ENCODE assay signal across 26 cellular contexts in genomic region chr12:105444809-105445102, GRCh38.
DNase-seq lines count a peak whose midpoint lies in the region; ATAC-seq lines count a peak whose summit lies in the region.
"Had no signal": no experiment of that assay in that cellular context is flagged by ENCODE, and none has a peak within 500 bp of the region (broad histone marks: within the 10 kb centered on the region; RNA-seq: fewer than 3 reads in every experiment).

No MANE protein-coding gene starts in this region.

- peaks cover 6% of the 10 kb centered on the region for H3K9me3 ChIP-seq in mesodermal cell (ENCODE audit: control insufficient read depth, low read length)
- H3K9me3 ChIP-seq: lower lobe of right lung, prostate gland, thyroid gland had no signal

- no peak for ATAC-seq in activated CD4-positive, alpha-beta T cell treated with anti-CD3 and anti-CD28 coated beads for 36 hours
- ATAC-seq: activated T-helper 17 cell treated with anti-CD3 and anti-CD28 coated beads, Interleukin-2, amount 50 U/mL, for 72 hours; lower lobe of right lung had no signal

- H3K36me3 Mint-ChIP-seq in activated CD4-positive, alpha-beta T cell treated with anti-CD3 and anti-CD28 coated beads for 36 hours (ENCODE audit: low read depth) = no peaks in the 10 kb centered on the region
- H3K36me3 Mint-ChIP-seq: activated naive CD4-positive, alpha-beta T cell treated with anti-CD3 and anti-CD28 coated beads, Interleukin-2, amount 50 U/mL, for 24 hours; CD4-positive, alpha-beta memory T cell had no signal

- DNase-seq in Caki2 (ENCODE audit: low read depth) (peak; percentile 9), NCI-H82 treated with DMSO at 0.1 percent for 48 hours (lab: John Stamatoyannopoulos, UW; ENCODE audit: unreplicated experiment) (peak; percentile 79), dermis blood vessel endothelial cell (peak; percentile 62), NCI-H748 (lab: John Stamatoyannopoulos, UW; ENCODE audit: unreplicated experiment) (no peak), GM19238 (ENCODE audit: insufficient read length, low spot score) (no peak), NCI-H1105 treated with DMSO at 0.1 percent for 48 hours (lab: John Stamatoyannopoulos, UW) (no peak)
- DNase-seq in activated CD4-positive, alpha-beta T cell treated with anti-CD3 and anti-CD28 coated beads for 36 hours = no peak
- DNase-seq: activated CD8-positive, alpha-beta memory T cell treated with anti-CD3 and anti-CD28 coated beads, Interleukin-2, amount 50 U/mL, for 4 hours; anterior cingulate cortex; CD4-positive, alpha-beta memory T cell; DMS153; GDM1; lower lobe of right lung; MV-4-11; NCI-H1694; sigmoid colon; T1000 had no signal

- peaks cover 22% of the 10 kb centered on the region for H3K4me1 ChIP-seq in mesodermal cell (ENCODE audit: control insufficient read depth, insufficient read depth, low read length, poor library complexity, severe bottlenecking)
- H3K4me1 ChIP-seq: lower lobe of right lung, prostate gland had no signal

- no peaks in the 10 kb centered on the region for H3K36me3 ChIP-seq in mesodermal cell (ENCODE audit: control insufficient read depth, insufficient read depth, low read length)
- H3K36me3 ChIP-seq: lower lobe of right lung, prostate gland, sigmoid colon, thyroid gland had no signal

- in situ Hi-C loops in Caki2 (cut with HindIII; ENCODE audit: low pct_unique_long_range_greater_than_20kb, low sequenced_read_pairs) = no loop called here

- peaks cover 22% of the 10 kb centered on the region for H3K27me3 Mint-ChIP-seq in activated CD4-positive, alpha-beta T cell treated with anti-CD3 and anti-CD28 coated beads for 36 hours

- POLR2A ChIA-PET in activated CD4-positive, alpha-beta T cell treated with anti-CD3 and anti-CD28 coated beads for 36 hours (lab: Charles Lee) = no interaction called here

- H3K27ac Mint-ChIP-seq in activated CD4-positive, alpha-beta T cell treated with anti-CD3 and anti-CD28 coated beads for 36 hours = no peak overlapping the region
- H3K27ac Mint-ChIP-seq: activated naive CD4-positive, alpha-beta T cell treated with anti-CD3 and anti-CD28 coated beads, Interleukin-2, amount 50 U/mL, for 24 hours; activated T-helper 17 cell treated with anti-CD3 and anti-CD28 coated beads, Interleukin-2, amount 50 U/mL, for 72 hours; CD4-positive, alpha-beta memory T cell; stimulated activated naive CD8-positive, alpha-beta T cell treated with anti-CD3 and anti-CD28 coated beads, Interleukin-15, Interleukin-2, amounts not matched to agents 100 ng/mL and 50 ng/mL, for 24 hours; WTC11 had no signal

- intact Hi-C loops in activated CD4-positive, alpha-beta T cell treated with anti-CD3 and anti-CD28 coated beads for 36 hours (cut with DNase I, micrococcal nuclease) = no loop called here

- no CpG with 5 or more reads among the region's 1 CpG for WGBS in mesodermal cell (ENCODE audit: insufficient coverage in 2 of 2), 2 experiments

- H3K9me3 Mint-ChIP-seq in activated CD4-positive, alpha-beta T cell treated with anti-CD3 and anti-CD28 coated beads for 36 hours (ENCODE audit: low read depth) = no peaks in the 10 kb centered on the region
- H3K9me3 Mint-ChIP-seq: activated T-helper 17 cell treated with anti-CD3 and anti-CD28 coated beads, Interleukin-2, amount 50 U/mL, for 72 hours had no signal

- H3K27ac ChIP-seq in mesodermal cell (ENCODE audit: low read depth, low read length, severe bottlenecking) = peak overlapping the region; percentile 48
- H3K27ac ChIP-seq: lower lobe of right lung, prostate gland, RWPE1, sigmoid colon, thyroid gland had no signal

- no peaks in the 10 kb centered on the region for H3K4me1 Mint-ChIP-seq in activated CD4-positive, alpha-beta T cell treated with anti-CD3 and anti-CD28 coated beads for 36 hours
- H3K4me1 Mint-ChIP-seq: activated naive CD4-positive, alpha-beta T cell treated with anti-CD3 and anti-CD28 coated beads, Interleukin-2, amount 50 U/mL, for 24 hours; activated T-helper 17 cell treated with anti-CD3 and anti-CD28 coated beads, Interleukin-2, amount 50 U/mL, for 72 hours; CD4-positive, alpha-beta memory T cell; central memory CD8-positive, alpha-beta T cell had no signal

- CTCF ChIA-PET in activated CD4-positive, alpha-beta T cell treated with anti-CD3 and anti-CD28 coated beads for 36 hours (lab: Charles Lee) = no interaction called here

- no peak overlapping the region for H3K4me3 ChIP-seq in mesodermal cell (ENCODE audit: extremely low read depth, insufficient read depth, low read length, poor library complexity, severe bottlenecking)
- H3K4me3 ChIP-seq: lower lobe of right lung, prostate gland, sigmoid colon, thyroid gland had no signal

- no peak overlapping the region for H3K4me3 Mint-ChIP-seq in activated CD4-positive, alpha-beta T cell treated with anti-CD3 and anti-CD28 coated beads for 36 hours
- H3K4me3 Mint-ChIP-seq: activated naive CD4-positive, alpha-beta T cell treated with anti-CD3 and anti-CD28 coated beads, Interleukin-2, amount 50 U/mL, for 24 hours; activated T-helper 17 cell treated with anti-CD3 and anti-CD28 coated beads, Interleukin-2, amount 50 U/mL, for 72 hours; CD4-positive, alpha-beta memory T cell; central memory CD8-positive, alpha-beta T cell; stimulated activated naive CD8-positive, alpha-beta T cell treated with anti-CD3 and anti-CD28 coated beads, Interleukin-15, Interleukin-2, amounts not matched to agents 100 ng/mL and 50 ng/mL, for 24 hours; WTC11 had no signal

Comparison
In these comparisons a context has a peak if more than half of its experiments do, and no peak if none do; other contexts are left out.
1. DNase-seq: peak in Caki2 (single experiment), NCI-H82 treated with DMSO at 0.1 percent for 48 hours (single experiment) and dermis blood vessel endothelial cell (single experiment); none in NCI-H748 (single experiment), GM19238 (single experiment), activated CD4-positive, alpha-beta T cell treated with anti-CD3 and anti-CD28 coated beads for 36 hours (single experiment) and NCI-H1105 treated with DMSO at 0.1 percent for 48 hours (single experiment).